Comparison of ENCODE assay signal across 8 cellular contexts in the genomic region with DNA sequence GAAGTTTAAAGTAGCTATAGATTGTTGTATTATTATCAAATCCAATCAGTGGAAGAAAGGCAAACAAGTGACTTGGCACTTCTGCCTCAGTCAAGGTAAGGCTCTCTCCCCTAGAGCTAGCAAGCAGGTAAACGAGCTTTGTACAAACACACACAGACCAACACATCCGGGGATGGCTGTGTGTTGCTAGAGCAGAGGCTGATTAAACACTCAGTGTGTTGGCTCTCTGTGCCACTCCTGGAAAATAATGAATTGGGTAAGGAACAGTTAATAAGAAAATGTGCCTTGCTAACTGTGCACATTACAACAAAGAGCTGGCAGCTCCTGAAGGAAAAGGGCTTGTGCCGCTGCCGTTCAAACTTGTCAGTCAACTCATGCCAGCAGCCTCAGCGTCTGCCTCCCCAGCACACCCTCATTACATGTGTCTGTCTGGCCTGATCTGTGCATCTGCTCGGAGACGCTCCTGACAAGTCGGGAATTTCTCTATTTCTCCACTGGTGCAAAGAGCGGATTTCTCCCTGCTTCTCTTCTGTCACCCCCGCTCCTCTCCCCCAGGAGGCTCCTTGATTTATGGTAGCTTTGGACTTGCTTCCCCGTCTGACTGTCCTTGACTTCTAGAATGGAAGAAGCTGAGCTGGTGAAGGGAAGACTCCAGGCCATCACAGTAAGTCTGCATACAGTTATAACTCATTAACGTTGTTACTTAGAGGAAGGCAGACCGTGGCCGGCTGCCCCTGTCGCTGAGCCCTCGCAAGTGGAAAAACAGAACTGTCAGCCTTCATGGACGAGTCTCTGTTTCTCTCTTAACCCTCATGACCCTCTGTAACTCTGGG. TPM values are rescaled to one million over a fixed set of nuclear protein-coding genes. Genes with fewer than 3 reads are reported as not detected.
DNase-seq lines count a peak whose midpoint lies in the region; ATAC-seq, FAIRE-seq and TF ChIP-seq lines count a peak whose summit lies in the region.

A gene with protein sequence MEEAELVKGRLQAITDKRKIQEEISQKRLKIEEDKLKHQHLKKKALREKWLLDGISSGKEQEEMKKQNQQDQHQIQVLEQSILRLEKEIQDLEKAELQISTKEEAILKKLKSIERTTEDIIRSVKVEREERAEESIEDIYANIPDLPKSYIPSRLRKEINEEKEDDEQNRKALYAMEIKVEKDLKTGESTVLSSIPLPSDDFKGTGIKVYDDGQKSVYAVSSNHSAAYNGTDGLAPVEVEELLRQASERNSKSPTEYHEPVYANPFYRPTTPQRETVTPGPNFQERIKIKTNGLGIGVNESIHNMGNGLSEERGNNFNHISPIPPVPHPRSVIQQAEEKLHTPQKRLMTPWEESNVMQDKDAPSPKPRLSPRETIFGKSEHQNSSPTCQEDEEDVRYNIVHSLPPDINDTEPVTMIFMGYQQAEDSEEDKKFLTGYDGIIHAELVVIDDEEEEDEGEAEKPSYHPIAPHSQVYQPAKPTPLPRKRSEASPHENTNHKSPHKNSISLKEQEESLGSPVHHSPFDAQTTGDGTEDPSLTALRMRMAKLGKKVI (plus strand): TSS at position 415 of the 833 bp plus-strand sequence. CDS start 205 bp downstream, at position 620.

- no peak for TF ChIP-seq CTCF in GM12878 (IDR thresholded peaks at IDR 0.05 in 2 of 3, conservative IDR thresholded peaks at IDR 0.05 in 1 of 3; ENCODE audit: control insufficient read depth in 2 of 3, extremely low read depth in 1 of 3, insufficient read depth in 1 of 3, low read depth in 3 of 3, low read length in 3 of 3)
- no peak for TF ChIP-seq CTCF in subcutaneous adipose tissue (IDR thresholded peaks at IDR 0.05; ENCODE audit: low read depth)

- H3K4me2 ChIP-seq in GM12878 (ENCODE audit: control insufficient read depth, insufficient read depth): no peak within 1 kb of the TSS

- H3K4me3 ChIP-seq in GM12878: no peak within 1 kb of the TSS

- no TSS peak for BruUV-seq in GM12878 (replicated peaks; lab: Mats Ljungman, UMichigan)

- H3K79me2 ChIP-seq in GM12878 (ENCODE audit: control insufficient read depth, insufficient read depth, low read length): no peaks in the 10 kb centered on the region

- in situ Hi-C loops in GM12878 (cut with MboI): no loop called here

- POLR2A ChIA-PET in GM12878 (lab: Charles Lee): no interaction called here

- DNase-seq in GM12878 (ENCODE audit: low read depth, low spot score) (no peak), kidney glomerular epithelial cell (lab: John Stamatoyannopoulos, UW) (peak; percentile 86), NK-92 (lab: John Stamatoyannopoulos, UW; ENCODE audit: unreplicated experiment) (no peak)
- DNase-seq in stimulated activated naive CD4-positive, alpha-beta T cell treated with Interleukin-2 at 50 U/mL for 16 hours (lab: John Stamatoyannopoulos, UW): no peak

- TF ChIP-seq EP300 in Ishikawa (IDR thresholded peaks at IDR 0.05; ENCODE audit: borderline replicate concordance) (no peak), GM12878 (IDR thresholded peaks at IDR 0.05; ENCODE audit: borderline replicate concordance in 1 of 2, control insufficient read depth in 1 of 2, low read depth in 2 of 2, low read length in 2 of 2) (no peak)

- H3K27ac ChIP-seq in GM12878 (ENCODE audit: control insufficient read depth, insufficient read depth): no peak within 1 kb of the TSS

- ATAC-seq in GM12878 (peak; percentile 54), HG02973 (IDR thresholded peaks at IDR 0.05; ENCODE audit: unreplicated experiment) (no peak), GM18870 (IDR thresholded peaks at IDR 0.05; ENCODE audit: unreplicated experiment) (no peak)

- 22% methylated on average over 17 of the region's 17 CpGs for WGBS in GM12878 (ENCODE audit: insufficient coverage, insufficient replicate concordance, low lambda C conversion rate, missing lambda C conversion rate)

- no peak within 1 kb of the TSS for H3K9ac ChIP-seq in GM12878 (ENCODE audit: control insufficient read depth, insufficient read depth, low read length)

- no peak within 1 kb of the TSS for H2AFZ ChIP-seq in GM12878 (ENCODE audit: control insufficient read depth, low read depth, low read length)

- TF ChIP-seq POLR2A in GM12878 (IDR thresholded peaks at IDR 0.05; ENCODE audit: low read depth, low read length): no peak

- no peaks in the 10 kb centered on the region for H3K36me3 ChIP-seq in GM12878 (ENCODE audit: control insufficient read depth in 2 of 2, insufficient read depth in 2 of 2, low read length in 1 of 2)

- CTCF ChIA-PET in GM12878 (lab: Yijun Ruan, JAX): interaction anchor here (1.4 to 2.2 kb wide), 3 partner anchors 11 to 39 kb away, joined by 3 to 8 read pairs (median 6); no protein-coding TSS in a partner anchor

- SMC1A ChIA-PET in GM12878 (lab: Charles Lee; ENCODE audit: uncharacterized antibody, unreplicated experiment): interaction anchor here (0.6 to 1.9 kb wide), 4 partner anchors 8 to 39 kb away, joined by 3 to 6 read pairs (median 4); no protein-coding TSS in a partner anchor

- H3K4me1 ChIP-seq in GM12878 (ENCODE audit: control insufficient read depth, insufficient read depth, low read length): no peaks in the 10 kb centered on the region

- no peaks in the 10 kb centered on the region for H4K20me1 ChIP-seq in GM12878 (ENCODE audit: control insufficient read depth, insufficient read depth)

- no peak for FAIRE-seq in GM12878 (lab: Jason Lieb, UNC)

- H3K27me3 ChIP-seq in GM12878 (replicated peaks in 1 of 2; ENCODE audit: control insufficient read depth in 2 of 2, insufficient read depth in 2 of 2, low read length in 1 of 2): 0 out of 4 replicates have a peak, but pooled peaks cover 0 to 3% of the 10 kb centered on the region in 2 experiments

- RAD21 ChIA-PET in GM12878 (lab: Charles Lee; ENCODE audit: unreplicated experiment): no interaction called here

- no peaks in the 10 kb centered on the region for H3K9me3 ChIP-seq in GM12878 (replicated peaks; ENCODE audit: control insufficient read depth, insufficient read depth, low read length)

- intact Hi-C loops in GM12878 (cut with micrococcal nuclease; ENCODE audit: unreplicated experiment): no loop called here

- TF ChIP-seq RAD21 in Ishikawa (IDR thresholded peaks at IDR 0.05; ENCODE audit: low read depth) (no peak), GM12878 (IDR thresholded peaks at IDR 0.05; ENCODE audit: insufficient read depth, low read depth, low read length) (no peak)

TF ChIP-seq in Ishikawa, 13 proteins besides CTCF, POLR2A, EP300 and RAD21 (continues in another document):
- TF ChIP-seq CREB1 (IDR thresholded peaks at IDR 0.05; ENCODE audit: low read depth) (no peak), ZBTB7A (IDR thresholded peaks at IDR 0.05; ENCODE audit: low read depth) (no peak)

TF ChIP-seq in GM12878, 131 proteins besides CTCF, POLR2A, EP300 and RAD21 (continues in another document):
- no peak for TF ChIP-seq WRNIP1 (IDR thresholded peaks at IDR 0.05; ENCODE audit: borderline replicate concordance, low read depth, low read length)
- TF ChIP-seq BMI1 (IDR thresholded peaks at IDR 0.05; ENCODE audit: borderline replicate concordance): no peak
- no peak for TF ChIP-seq BHLHE40 (IDR thresholded peaks at IDR 0.05; ENCODE audit: borderline replicate concordance in 1 of 2, low read depth in 2 of 2, low read length in 1 of 2)
- TF ChIP-seq CBFB (IDR thresholded peaks at IDR 0.05; ENCODE audit: low read depth): no peak
- TF ChIP-seq, protein P1, sequence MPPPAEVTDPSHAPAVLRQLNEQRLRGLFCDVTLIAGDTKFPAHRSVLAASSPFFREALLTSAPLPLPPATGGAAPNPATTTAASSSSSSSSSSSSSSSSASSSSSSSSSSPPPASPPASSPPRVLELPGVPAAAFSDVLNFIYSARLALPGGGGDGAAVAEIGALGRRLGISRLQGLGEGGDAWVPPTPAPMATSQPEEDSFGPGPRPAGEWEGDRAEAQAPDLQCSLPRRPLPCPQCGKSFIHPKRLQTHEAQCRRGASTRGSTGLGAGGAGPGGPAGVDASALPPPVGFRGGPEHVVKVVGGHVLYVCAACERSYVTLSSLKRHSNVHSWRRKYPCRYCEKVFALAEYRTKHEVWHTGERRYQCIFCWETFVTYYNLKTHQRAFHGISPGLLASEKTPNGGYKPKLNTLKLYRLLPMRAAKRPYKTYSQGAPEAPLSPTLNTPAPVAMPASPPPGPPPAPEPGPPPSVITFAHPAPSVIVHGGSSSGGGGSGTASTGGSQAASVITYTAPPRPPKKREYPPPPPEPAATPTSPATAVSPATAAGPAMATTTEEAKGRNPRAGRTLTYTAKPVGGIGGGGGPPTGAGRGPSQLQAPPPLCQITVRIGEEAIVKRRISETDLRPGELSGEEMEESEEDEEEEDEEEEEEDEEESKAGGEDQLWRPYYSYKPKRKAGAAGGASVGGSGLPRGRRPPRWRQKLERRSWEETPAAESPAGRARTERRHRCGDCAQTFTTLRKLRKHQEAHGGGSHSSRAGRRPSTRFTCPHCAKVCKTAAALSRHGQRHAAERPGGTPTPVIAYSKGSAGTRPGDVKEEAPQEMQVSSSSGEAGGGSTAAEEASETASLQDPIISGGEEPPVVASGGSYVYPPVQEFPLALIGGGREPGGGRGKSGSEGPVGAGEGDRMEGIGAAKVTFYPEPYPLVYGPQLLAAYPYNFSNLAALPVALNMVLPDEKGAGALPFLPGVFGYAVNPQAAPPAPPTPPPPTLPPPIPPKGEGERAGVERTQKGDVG (CRISPR knock-in tag; IDR thresholded peaks at IDR 0.05): no peak
- TF ChIP-seq RCOR1 (conservative IDR thresholded peaks at IDR 0.05; ENCODE audit: low read depth, low read length): no peak

RNA-seq across cellular contexts. Expression of the gene that starts here (rescaled TPM):
- total RNA-seq in GM12878 (2013; cell fraction: nucleolus; rRNA removed): not detected in 2 replicates
- under 0.01 TPM in 1 of 2 replicates, not detected in the other for total RNA-seq in GM12878 (2014; rRNA removed)
- not detected in 2 replicates for total RNA-seq in GM12878 (2014; rRNA removed; fragmentation: Illumina TruSeq; extraction: Trizol)
- 0.05 TPM in 1 of 2 replicates, not detected in the other for total RNA-seq in GM12878 (2021)
- polyA plus RNA-seq in GM12878 (2011; ENCODE audit: low read depth): not detected
- polyA plus RNA-seq in GM12878 (2011; rRNA removed): not detected in 2 replicates
- not detected in 2 replicates for polyA plus RNA-seq in GM12878 (2011; cell fraction: cytosol; rRNA removed)
- polyA plus RNA-seq in GM12878 (2011; cell fraction: nucleus; rRNA removed): 0.01 TPM in 1 of 2 replicates, not detected in the other
- polyA plus RNA-seq in GM12878 (2012): 0.07 TPM in 1 of 2 replicates, not detected in the other
- not detected in 2 replicates for polyA plus RNA-seq in GM12878 (2014; fragmentation: Illumina TruSeq; extraction: Trizol)
- polyA plus RNA-seq in GM12878 (2014; fragmentation: Nextera tagmentation; extraction: Ambion mirVana): under 1 TPM in 1 of 2 experiments, not detected in 1; 0.03 TPM
- 0.04 TPM in 1 of 2 replicates, not detected in the other for polyA plus RNA-seq in GM12878 (2014; rRNA removed)
- polyA plus RNA-seq in GM12878 (2016; fragmentation: Nextera tagmentation; extraction: Ambion mirVana): under 1 TPM; 0.05 to 0.09 TPM
- polyA minus RNA-seq in GM12878 (2011; rRNA and poly(A)+ RNA removed): not detected in 2 replicates
- polyA minus RNA-seq in GM12878 (2011; cell fraction: cytosol; rRNA and poly(A)+ RNA removed): not detected in 2 replicates
- not detected in 2 replicates for polyA minus RNA-seq in GM12878 (2011; cell fraction: nucleus; rRNA and poly(A)+ RNA removed)
- total RNA-seq in subcutaneous adipose tissue: 100 to 1,000 TPM; 104 to 250 (median 135) TPM

Comparison
In these comparisons a context has a peak if more than half of its experiments do, and no peak if none do; other contexts are left out.
1. RNA of the gene that starts here (total RNA-seq): 104 to 250 TPM in subcutaneous adipose tissue; under 0.01 to 0.05 TPM in GM12878; every median in the first group is over 100 times any median in the second.
2. Peak in ATAC-seq in GM12878; RNA of the gene not detected or under 1 TPM.